Comparison of ENCODE assay signal across 1 cellular context in genomic region chr19:49878744-49879070, GRCh38.
TF ChIP-seq lines count a peak whose summit lies in the region.

No MANE protein-coding gene starts in this region.

TF ChIP-seq in K562, 482 proteins besides CTCF, POLR2A, EP300 and RAD21:
- TF ChIP-seq PRDM10 (IDR thresholded peaks at IDR 0.05; ENCODE audit: partially characterized antibody) (peak; percentile 49), ZBTB26 (CRISPR knock-in tag; IDR thresholded peaks at IDR 0.05) (no peak)
